In the genomic region with DNA sequence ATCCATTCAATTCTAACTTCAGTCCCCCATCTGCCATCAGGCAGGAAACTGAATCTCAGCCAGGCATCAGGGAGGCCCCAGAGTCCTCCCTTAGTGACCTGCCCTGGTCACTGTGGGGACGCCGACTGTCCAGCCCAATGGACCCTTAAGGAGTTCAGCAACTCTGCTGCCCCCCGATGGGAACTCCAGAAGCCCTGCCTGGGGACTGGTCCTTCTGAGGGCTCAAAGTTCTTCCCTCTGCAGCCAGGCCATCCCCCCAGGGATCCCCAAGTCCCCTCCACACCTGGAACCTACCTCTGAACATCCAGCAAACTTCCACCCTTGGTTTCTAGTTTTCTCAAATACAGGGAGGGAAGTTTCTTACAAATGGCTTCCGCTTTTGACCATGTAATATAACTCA, we compare ENCODE assay signal across 18 cellular contexts.
DNase-seq lines count a peak whose midpoint lies in the region; ATAC-seq, FAIRE-seq and TF ChIP-seq lines count a peak whose summit lies in the region.
"Had no signal": no experiment of that assay in that cellular context is flagged by ENCODE, and none has a peak within 500 bp of the region (broad histone marks: within the 10 kb centered on the region; RNA-seq: fewer than 3 reads in every experiment).

No MANE protein-coding gene starts in this region.

- DNase-seq in left ventricle myocardium superior (no peak), Right ventricle myocardium superior (no peak), GM13977 (ENCODE audit: low spot score) (no peak), GM12878 (ENCODE audit: low read depth, low spot score) (no peak), NCI-H2107 treated with DMSO at 0.1 percent for 48 hours (lab: John Stamatoyannopoulos, UW; ENCODE audit: unreplicated experiment) (no peak)
- no peak for DNase-seq in activated CD8-positive, alpha-beta memory T cell treated with anti-CD3 and anti-CD28 coated beads, Interleukin-2, amount 50 U/mL, for 48 hours
- DNase-seq: CD4-positive, alpha-beta T cell; CD8-positive, alpha-beta memory T cell; DMS 273 treated with DMSO at 0.1 percent for 48 hours; DMS79; GDM1 had no signal

- TF ChIP-seq RAD21 in GM12878 (IDR thresholded peaks at IDR 0.05; ENCODE audit: insufficient read depth, low read depth, low read length), result peak; percentile 2; the same call in 1 of the 2 replicates

- CTCF ChIA-PET in GM12878 (lab: Yijun Ruan, JAX), result interaction anchor here (1.0 kb wide), 1 partner anchor 359 kb away, joined by 3 read pairs; no protein-coding TSS in a partner anchor

- H2AFZ ChIP-seq in GM12878 (ENCODE audit: control insufficient read depth, low read depth, low read length), result no peak overlapping the region
- H2AFZ ChIP-seq: GM23338 had no signal

- H3K9me3 ChIP-seq in GM12878 (replicated peaks; ENCODE audit: control insufficient read depth, insufficient read depth, low read length), result no peaks in the 10 kb centered on the region
- H3K9me3 ChIP-seq: BE2C, HAP-1 had no signal

- TF ChIP-seq CTCF in GM13977 (IDR thresholded peaks at IDR 0.05; ENCODE audit: extremely low read depth, insufficient read depth, missing control alignments) (peak; percentile 13), GM12878 (IDR thresholded peaks at IDR 0.05 in 2 of 3, conservative IDR thresholded peaks at IDR 0.05 in 1 of 3; ENCODE audit: control insufficient read depth in 2 of 3, extremely low read depth in 1 of 3, insufficient read depth in 1 of 3, low read depth in 3 of 3, low read length in 3 of 3) (peak in 1 of 3 experiments; percentile 36; a peak in 2 of 6 replicates)

- no peak for TF ChIP-seq POLR2A in GM12878 (IDR thresholded peaks at IDR 0.05; ENCODE audit: low read depth, low read length)

- in situ Hi-C loops in GM13977 (cut with MboI; ENCODE audit: low pct_unique_long_range_greater_than_20kb, low sequenced_read_pairs, unreplicated experiment) (no loop called here), GM12878 (cut with MboI) (no loop called here)

- intact Hi-C loops in left ventricle myocardium superior (cut with micrococcal nuclease), result no loop called here
- intact Hi-C loops in Right ventricle myocardium superior (cut with DNase I), result loop anchor here (5.0 kb wide), 1 partner anchor 233 kb away; no protein-coding TSS in a partner anchor
- intact Hi-C loops in GM12878 (cut with micrococcal nuclease; ENCODE audit: unreplicated experiment), result loop anchor here (5.0 kb wide), 1 partner anchor 233 kb away; no protein-coding TSS in a partner anchor

- H3K4me1 ChIP-seq in GM12878 (ENCODE audit: control insufficient read depth, insufficient read depth, low read length), result no peaks in the 10 kb centered on the region
- H3K4me1 ChIP-seq: A549; BE2C; BLaER1 treated with 17β-estradiol and CSF1 and Interleukin-3, amounts not matched to agents 10 nM and 100 nM; HAP-1 had no signal

- 61% methylated on average over 4 of the region's 4 CpGs for WGBS in GM12878 (ENCODE audit: insufficient coverage, insufficient replicate concordance, low lambda C conversion rate, missing lambda C conversion rate)

- no peaks in the 10 kb centered on the region for H4K20me1 ChIP-seq in GM12878 (ENCODE audit: control insufficient read depth, insufficient read depth)
- H4K20me1 ChIP-seq: BLaER1 treated with 17β-estradiol and CSF1 and Interleukin-3, amounts not matched to agents 10 nM and 100 nM had no signal

- H3K4me3 ChIP-seq in GM12878, result no peak overlapping the region
- H3K4me3 ChIP-seq: A549; BLaER1 treated with 17β-estradiol and CSF1 and Interleukin-3, amounts not matched to agents 10 nM and 100 nM; GM23338; HAP-1 had no signal

- no peaks in the 10 kb centered on the region for H3K36me3 ChIP-seq in GM12878 (ENCODE audit: control insufficient read depth in 2 of 2, insufficient read depth in 2 of 2, low read length in 1 of 2)
- H3K36me3 ChIP-seq: BE2C; BLaER1 treated with 17β-estradiol and CSF1 and Interleukin-3, amounts not matched to agents 10 nM and 100 nM; HAP-1 had no signal

- RAD21 ChIA-PET in GM12878 (lab: Charles Lee; ENCODE audit: unreplicated experiment), result interaction anchor here (0.9 kb wide), 1 partner anchor 149 kb away, joined by 3 read pairs; no protein-coding TSS in a partner anchor

- no peak for FAIRE-seq in GM12878 (lab: Jason Lieb, UNC)
- FAIRE-seq: A549, D721Med had no signal

- H3K79me2 ChIP-seq in GM12878 (ENCODE audit: control insufficient read depth, insufficient read depth, low read length), result no peaks in the 10 kb centered on the region

- no peak overlapping the region for H3K4me2 ChIP-seq in GM12878 (ENCODE audit: control insufficient read depth, insufficient read depth)
- H3K4me2 ChIP-seq: A549; BLaER1 treated with 17β-estradiol and CSF1 and Interleukin-3, amounts not matched to agents 10 nM and 100 nM; GM23338 had no signal

- ATAC-seq in left ventricle myocardium superior, result peak; percentile 28
- no peak for ATAC-seq in Right ventricle myocardium superior (ENCODE audit: poor library complexity)
- peak; percentile 31; the same call in 2 of the 3 replicates for ATAC-seq in GM12878
- ATAC-seq in HG02938 (IDR thresholded peaks at IDR 0.05; ENCODE audit: unreplicated experiment), result no peak

- H3K9ac ChIP-seq in GM12878 (ENCODE audit: control insufficient read depth, insufficient read depth, low read length), result no peak overlapping the region
- H3K9ac ChIP-seq: BLaER1 treated with 17β-estradiol and CSF1 and Interleukin-3, amounts not matched to agents 10 nM and 100 nM had no signal

- TF ChIP-seq EP300 in GM12878 (IDR thresholded peaks at IDR 0.05; ENCODE audit: borderline replicate concordance in 1 of 2, control insufficient read depth in 1 of 2, low read depth in 2 of 2, low read length in 2 of 2), result no peak

- POLR2A ChIA-PET in GM12878 (lab: Charles Lee), result no interaction called here

- SMC1A ChIA-PET in GM12878 (lab: Charles Lee; ENCODE audit: uncharacterized antibody, unreplicated experiment), result interaction anchor here (1.0 kb wide), 1 partner anchor 148 kb away, joined by 3 read pairs; no protein-coding TSS in a partner anchor

- peaks cover 0 to 4% of the 10 kb centered on the region in 2 experiments; a peak in 2 of 4 replicates for H3K27me3 ChIP-seq in GM12878 (replicated peaks in 1 of 2; ENCODE audit: control insufficient read depth in 2 of 2, insufficient read depth in 2 of 2, low read length in 1 of 2)
- H3K27me3 ChIP-seq: BE2C; BLaER1 treated with 17β-estradiol and CSF1 and Interleukin-3, amounts not matched to agents 10 nM and 100 nM had no signal

- H3K27ac ChIP-seq in GM12878 (ENCODE audit: control insufficient read depth, insufficient read depth), result no peak overlapping the region
- H3K27ac ChIP-seq: A549; BLaER1 treated with 17β-estradiol and CSF1 and Interleukin-3, amounts not matched to agents 10 nM and 100 nM had no signal

- no TSS peak for BruUV-seq in GM12878 (replicated peaks; lab: Mats Ljungman, UMichigan)

TF ChIP-seq in GM12878, 131 proteins besides CTCF, POLR2A, EP300 and RAD21:
- TF ChIP-seq WRNIP1 (IDR thresholded peaks at IDR 0.05; ENCODE audit: borderline replicate concordance, low read depth, low read length), result no peak
- TF ChIP-seq PKNOX1 (IDR thresholded peaks at IDR 0.05), result no peak
- TF ChIP-seq MTA2 (IDR thresholded peaks at IDR 0.05; ENCODE audit: low read depth), result no peak
- TF ChIP-seq RFX5 (IDR thresholded peaks at IDR 0.05; ENCODE audit: low read depth, low read length), result no peak
- TF ChIP-seq, protein P1, sequence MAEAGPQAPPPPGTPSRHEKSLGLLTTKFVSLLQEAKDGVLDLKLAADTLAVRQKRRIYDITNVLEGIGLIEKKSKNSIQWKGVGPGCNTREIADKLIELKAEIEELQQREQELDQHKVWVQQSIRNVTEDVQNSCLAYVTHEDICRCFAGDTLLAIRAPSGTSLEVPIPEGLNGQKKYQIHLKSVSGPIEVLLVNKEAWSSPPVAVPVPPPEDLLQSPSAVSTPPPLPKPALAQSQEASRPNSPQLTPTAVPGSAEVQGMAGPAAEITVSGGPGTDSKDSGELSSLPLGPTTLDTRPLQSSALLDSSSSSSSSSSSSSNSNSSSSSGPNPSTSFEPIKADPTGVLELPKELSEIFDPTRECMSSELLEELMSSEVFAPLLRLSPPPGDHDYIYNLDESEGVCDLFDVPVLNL (IDR thresholded peaks at IDR 0.05; ENCODE audit: low read depth, low read length), result no peak
- no peak for TF ChIP-seq ELK1 (IDR thresholded peaks at IDR 0.05; ENCODE audit: low read depth, low read length)
- no peak for TF ChIP-seq SREBF1 (IDR thresholded peaks at IDR 0.05; ENCODE audit: low read length)
- TF ChIP-seq DPF2 (IDR thresholded peaks at IDR 0.05), result no peak
- TF ChIP-seq, protein P2, sequence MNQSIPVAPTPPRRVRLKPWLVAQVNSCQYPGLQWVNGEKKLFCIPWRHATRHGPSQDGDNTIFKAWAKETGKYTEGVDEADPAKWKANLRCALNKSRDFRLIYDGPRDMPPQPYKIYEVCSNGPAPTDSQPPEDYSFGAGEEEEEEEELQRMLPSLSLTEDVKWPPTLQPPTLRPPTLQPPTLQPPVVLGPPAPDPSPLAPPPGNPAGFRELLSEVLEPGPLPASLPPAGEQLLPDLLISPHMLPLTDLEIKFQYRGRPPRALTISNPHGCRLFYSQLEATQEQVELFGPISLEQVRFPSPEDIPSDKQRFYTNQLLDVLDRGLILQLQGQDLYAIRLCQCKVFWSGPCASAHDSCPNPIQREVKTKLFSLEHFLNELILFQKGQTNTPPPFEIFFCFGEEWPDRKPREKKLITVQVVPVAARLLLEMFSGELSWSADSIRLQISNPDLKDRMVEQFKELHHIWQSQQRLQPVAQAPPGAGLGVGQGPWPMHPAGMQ (IDR thresholded peaks at IDR 0.05; ENCODE audit: borderline replicate concordance), result no peak
- TF ChIP-seq JUNB (IDR thresholded peaks at IDR 0.05), result no peak
- TF ChIP-seq ZZZ3 (IDR thresholded peaks at IDR 0.05; ENCODE audit: control insufficient read depth, insufficient read length, low read depth), result no peak
- no peak for TF ChIP-seq RBBP5 (conservative IDR thresholded peaks at IDR 0.05)

Comparison
In these comparisons a context has a peak if more than half of its experiments do, and no peak if none do; other contexts are left out.
1. ATAC-seq: peak in left ventricle myocardium superior (single experiment) and GM12878 (single experiment); none in Right ventricle myocardium superior (single experiment) and HG02938 (single experiment).